ENCODE assay signal across 1 cellular context in the genomic region with DNA sequence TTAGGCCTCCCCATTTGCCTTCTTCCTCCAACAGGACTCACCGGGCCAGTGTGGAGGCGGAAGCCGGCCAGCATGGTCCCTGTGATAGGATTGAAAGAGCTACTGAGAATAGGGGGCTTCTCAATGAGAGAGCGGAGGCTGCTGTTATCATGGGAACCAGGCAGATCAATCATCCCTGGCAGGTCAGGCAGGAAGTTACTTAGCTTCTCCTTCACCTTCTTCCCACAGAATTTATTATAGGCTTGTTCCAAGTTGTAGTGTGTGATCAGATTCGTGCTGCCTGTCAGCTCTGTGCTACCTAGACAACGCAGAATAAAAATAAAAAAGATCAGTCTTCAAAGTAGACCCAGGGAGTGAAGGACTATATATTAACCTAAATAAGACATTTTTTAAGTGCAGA.
TF ChIP-seq lines count a peak whose summit lies in the region.

No MANE protein-coding gene starts in this region.

TF ChIP-seq in IMR-90, 13 proteins besides CTCF, POLR2A, EP300 and RAD21:
- TF ChIP-seq ELK1 (IDR thresholded peaks at IDR 0.05; ENCODE audit: borderline replicate concordance, low read depth, low read length) (no peak), MXI1 (IDR thresholded peaks at IDR 0.05; ENCODE audit: borderline replicate concordance, low read depth, low read length) (no peak), RFX5 (IDR thresholded peaks at IDR 0.05; ENCODE audit: low read depth, low read length) (no peak), NFE2L2 (IDR thresholded peaks at IDR 0.05; ENCODE audit: low read depth, low read length) (no peak), MAZ (IDR thresholded peaks at IDR 0.05; ENCODE audit: borderline replicate concordance, low read depth, low read length) (no peak), FOS (IDR thresholded peaks at IDR 0.05; ENCODE audit: low read depth, low read length) (no peak), USF2 (IDR thresholded peaks at IDR 0.05; ENCODE audit: low read depth, low read length) (no peak), SMC3 (IDR thresholded peaks at IDR 0.05; ENCODE audit: low read depth, low read length) (no peak), CEBPB (IDR thresholded peaks at IDR 0.05; ENCODE audit: low read depth, low read length) (no peak), BHLHE40 (IDR thresholded peaks at IDR 0.05; ENCODE audit: low read depth, low read length) (no peak), MAFK (IDR thresholded peaks at IDR 0.05; ENCODE audit: low read depth, low read length) (no peak)
